Comparison of ENCODE assay signal across 7 cellular contexts in genomic region chr2:137865954-137866540, GRCh38.
DNase-seq lines count a peak whose midpoint lies in the region; ATAC-seq and TF ChIP-seq lines count a peak whose summit lies in the region.

No MANE protein-coding gene starts in this region.

- DNase-seq in GM04503 (ENCODE audit: low read depth) (peak; percentile 1), KBM-7 (peak; percentile 57), RWPE1 (ENCODE audit: low spot score) (peak; percentile 34), amniotic epithelial cell (ENCODE audit: low read depth) (peak; percentile 48), kidney epithelial cell (ENCODE audit: low read depth) (no peak)
- peak; percentile 20 for DNase-seq in stimulated activated CD8-positive, alpha-beta memory T cell treated with anti-CD3 and anti-CD28 coated beads, Interleukin-15, amount 100 ng/mL, for 1 hour (ENCODE audit: low read depth)

- no peaks in the 10 kb centered on the region for H3K36me3 ChIP-seq in kidney epithelial cell (ENCODE audit: control insufficient read depth, insufficient read depth, low read length)

- ATAC-seq in GM21529 (IDR thresholded peaks at IDR 0.05; ENCODE audit: unreplicated experiment): peak; percentile 70

- TF ChIP-seq CTCF in RWPE1 (conservative IDR thresholded peaks at IDR 0.05; ENCODE audit: low read depth) (peak; percentile 71), kidney epithelial cell (IDR thresholded peaks at IDR 0.05; ENCODE audit: insufficient read depth, low read length, poor library complexity, severe bottlenecking) (peak; percentile 75)

- POLR2A ChIA-PET in RWPE1 (lab: Yijun Ruan, JAX; ENCODE audit: low non-redundant PET): no interaction called here

- H3K27me3 ChIP-seq in kidney epithelial cell (ENCODE audit: control insufficient read depth, insufficient read depth, low read length): no peaks in the 10 kb centered on the region

- no peak overlapping the region for H3K27ac ChIP-seq in RWPE1

- H3K4me3 ChIP-seq in kidney epithelial cell (ENCODE audit: low read depth, low read length): no peak overlapping the region

- in situ Hi-C loops in KBM-7 (cut with MboI; ENCODE audit: low pct_unique_long_range_greater_than_20kb, low sequenced_read_pairs): no loop called here

- CTCF ChIA-PET in RWPE1 (lab: Yijun Ruan, JAX): interaction anchor here (0.6 to 1.5 kb wide), 3 partner anchors 14 to 1209 kb away, joined by 3 to 4 read pairs (median 3); no protein-coding TSS in a partner anchor
